Comparison of ENCODE assay signal across 8 cellular contexts in the genomic region with DNA sequence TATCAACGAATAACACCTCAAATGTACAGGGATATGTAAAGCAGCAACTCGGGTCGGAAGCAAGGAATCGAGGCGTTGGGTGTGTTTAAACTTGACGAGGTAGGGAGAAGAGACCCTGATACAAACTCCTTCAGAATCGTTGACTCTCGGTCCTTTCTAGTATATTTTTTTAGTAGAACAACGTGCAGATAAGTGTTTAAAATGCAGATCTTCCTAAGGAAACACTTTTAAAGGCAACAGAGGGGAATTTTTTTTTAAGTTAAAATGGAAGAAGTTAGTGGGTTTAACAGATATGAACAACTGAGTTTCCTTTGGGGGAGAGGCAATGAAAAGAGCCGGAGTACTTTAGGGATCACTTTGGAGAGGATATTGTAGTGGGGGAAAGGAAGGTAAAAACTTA. TPM values are rescaled to one million over a fixed set of nuclear protein-coding genes. Genes with fewer than 3 reads are reported as not detected.
DNase-seq lines count a peak whose midpoint lies in the region; ATAC-seq and TF ChIP-seq lines count a peak whose summit lies in the region.

No MANE protein-coding gene starts in this region.

- H3K79me1 ChIP-seq in trophoblast cell (ENCODE audit: low read length) = peaks cover 11% of the 10 kb centered on the region

- intact Hi-C loops in PC-3 (cut with micrococcal nuclease) = loop anchor here (2.0 to 10.0 kb wide), 2 partner anchors 658 to 846 kb away; a partner anchor contains a TSS

- no peak overlapping the region for H3K14ac ChIP-seq in trophoblast cell (ENCODE audit: low read length)

- H4K91ac ChIP-seq in trophoblast cell (ENCODE audit: low read depth, low read length) = no peak overlapping the region

- H2AFZ ChIP-seq in DND-41 (ENCODE audit: low read depth, low read length) (peak overlapping the region; percentile 96; the same call in 1 of the 2 replicates), PC-3 (ENCODE audit: low read length) (peak overlapping the region; percentile 18; the same call in 1 of the 2 replicates), trophoblast cell (ENCODE audit: insufficient read depth, low read length, poor library complexity) (no peak overlapping the region)

- no peak overlapping the region for H2AK5ac ChIP-seq in trophoblast cell (ENCODE audit: low read length)

- H3K9me3 ChIP-seq in DND-41 (ENCODE audit: insufficient read depth, low read length, severe bottlenecking) (no peaks in the 10 kb centered on the region), PC-3 (ENCODE audit: low read length) (no peaks in the 10 kb centered on the region), trophoblast cell (ENCODE audit: insufficient read depth, low read depth, low read length) (peaks cover 3% of the 10 kb centered on the region)

- no peak overlapping the region for H4K12ac ChIP-seq in trophoblast cell (ENCODE audit: low read depth, low read length)

- DNase-seq in DND-41 (no peak), PC-3 (peak; percentile 4), epithelial cell of esophagus (ENCODE audit: low read depth) (no peak), trophoblast cell (no peak), A172 (ENCODE audit: low spot score) (no peak), retina (no peak)
- DNase-seq in stimulated activated CD4-positive, alpha-beta T cell treated with anti-CD3 and anti-CD28 coated beads, Interleukin-4, amount 100 ng/mL, for 24 hours = no peak

- H3K9ac ChIP-seq in DND-41 (ENCODE audit: low read depth, low read length) (peak overlapping the region; percentile 83), PC-3 (ENCODE audit: low read length) (peak overlapping the region; percentile 96), trophoblast cell (ENCODE audit: low read length) (no peak overlapping the region)

- TF ChIP-seq CTCF in DND-41 (IDR thresholded peaks at IDR 0.05; ENCODE audit: borderline replicate concordance, extremely low read depth, low read length, poor library complexity, severe bottlenecking) = no peak
- TF ChIP-seq CTCF in PC-3 (conservative IDR thresholded peaks at IDR 0.05; ENCODE audit: low read depth, low read length) = no peak
- no peak for TF ChIP-seq CTCF in epithelial cell of esophagus (IDR thresholded peaks at IDR 0.05; ENCODE audit: insufficient read depth, low read depth, low read length, missing control alignments)

- no CpG with 5 or more reads among the region's 10 CpGs for WGBS in trophoblast cell (ENCODE audit: extremely low coverage, insufficient coverage, insufficient read length)

- peak overlapping the region; percentile 71 to 86; a peak in 3 of 4 replicates for H3K4me3 ChIP-seq in DND-41 (ENCODE audit: low read depth in 1 of 2, low read length in 2 of 2)
- H3K4me3 ChIP-seq in PC-3 (ENCODE audit: low read length) = peak overlapping the region; percentile 79
- peak overlapping the region; percentile 57 for H3K4me3 ChIP-seq in epithelial cell of esophagus (ENCODE audit: low read length)
- H3K4me3 ChIP-seq in trophoblast cell (ENCODE audit: low read depth, low read length) = no peak overlapping the region

- no peak overlapping the region for H4K8ac ChIP-seq in trophoblast cell (ENCODE audit: low read depth, low read length)

- POLR2A ChIA-PET in PC-3 (lab: Charles Lee; ENCODE audit: unreplicated experiment) = interaction anchor here (0.6 to 0.7 kb wide), 3 partner anchors 145 to 1729 kb away, joined by 3 to 4 read pairs (median 4); no protein-coding TSS in a partner anchor

- H3K79me2 ChIP-seq in DND-41 (ENCODE audit: insufficient read depth, low read length) (peaks cover 47% of the 10 kb centered on the region), PC-3 (ENCODE audit: low read length) (peaks cover 50% of the 10 kb centered on the region), trophoblast cell (ENCODE audit: control insufficient read depth, insufficient read depth, low read length, poor library complexity) (peaks cover 9% of the 10 kb centered on the region)

- H3K27me3 ChIP-seq in DND-41 (ENCODE audit: insufficient read depth, low read length, poor library complexity) (no peaks in the 10 kb centered on the region), PC-3 (ENCODE audit: low read length) (no peaks in the 10 kb centered on the region), trophoblast cell (ENCODE audit: insufficient read depth, low read length) (no peaks in the 10 kb centered on the region)

- H2BK12ac ChIP-seq in trophoblast cell (ENCODE audit: low read length) = no peak overlapping the region

- CTCF ChIA-PET in PC-3 (lab: Charles Lee) = no interaction called here

- ATAC-seq in DND-41 (ENCODE audit: insufficient read depth, low read depth) = no peak
- no peak for ATAC-seq in PC-3
- ATAC-seq in GM18870 (IDR thresholded peaks at IDR 0.05; ENCODE audit: unreplicated experiment) = no peak

- peaks cover 31% of the 10 kb centered on the region for H4K20me1 ChIP-seq in DND-41 (ENCODE audit: insufficient read depth, low read length)
- H4K20me1 ChIP-seq in PC-3 (ENCODE audit: low read length) = peaks cover 31% of the 10 kb centered on the region

- H3K4ac ChIP-seq in trophoblast cell (ENCODE audit: low read depth, low read length) = no peak overlapping the region

- H3K4me1 ChIP-seq in DND-41 (ENCODE audit: insufficient read depth, low read length) (peaks cover 63% of the 10 kb centered on the region), PC-3 (ENCODE audit: insufficient read depth, low read length) (peaks cover 38% of the 10 kb centered on the region), trophoblast cell (ENCODE audit: control insufficient read depth in 1 of 2, insufficient read depth in 2 of 2, low read length in 2 of 2) (no peaks in the 10 kb centered on the region)

- BruUV-seq in PC-3 (replicated peaks; lab: Mats Ljungman, UMichigan) = no TSS peak

- H3K36me3 ChIP-seq in DND-41 (ENCODE audit: insufficient read depth, low read length) = peaks cover 10% of the 10 kb centered on the region; the same call in 1 of the 2 replicates
- peaks cover 13% of the 10 kb centered on the region for H3K36me3 ChIP-seq in PC-3 (ENCODE audit: low read depth, low read length)
- H3K36me3 ChIP-seq in trophoblast cell (ENCODE audit: control insufficient read depth in 1 of 2, insufficient read depth in 2 of 2, low read length in 2 of 2) = peaks cover 5% of the 10 kb centered on the region in 2 experiments

- peak overlapping the region; percentile 90 for H3K4me2 ChIP-seq in DND-41 (ENCODE audit: insufficient read depth, low read length)
- H3K4me2 ChIP-seq in PC-3 (ENCODE audit: low read length) = peak overlapping the region; percentile 90
- peak overlapping the region; percentile 93 for H3K4me2 ChIP-seq in trophoblast cell (ENCODE audit: low read length)

- H3K27ac ChIP-seq in DND-41 (ENCODE audit: low read length) (peak overlapping the region; percentile 91; the same call in 1 of the 2 replicates), PC-3 (ENCODE audit: low read length) (peak overlapping the region; percentile 99), trophoblast cell (ENCODE audit: low read depth, low read length) (peak overlapping the region; percentile 97)

- no peak overlapping the region for H2BK120ac ChIP-seq in trophoblast cell (ENCODE audit: insufficient read depth, low read length, poor library complexity)

- no peaks in the 10 kb centered on the region for H3K9me2 ChIP-seq in PC-3 (replicated peaks; ENCODE audit: low read length)

- H3K18ac ChIP-seq in trophoblast cell (ENCODE audit: low read length) = no peak overlapping the region

- H2BK5ac ChIP-seq in trophoblast cell (ENCODE audit: low read depth, low read length, poor library complexity) = no peak overlapping the region

- H3F3A ChIP-seq in PC-3 (ENCODE audit: low read length, unreplicated experiment) = no peaks in the 10 kb centered on the region

- H3K23ac ChIP-seq in trophoblast cell (ENCODE audit: low read length) = no peak overlapping the region

RNA-seq across cellular contexts. Expression of a gene that starts 1.1 kb away (rescaled TPM):
- total RNA-seq in PC-3 (2014; rRNA removed) = 31.5 and 33.7 TPM in 2 replicates
- 21.2 and 23.1 TPM in 2 replicates for polyA plus RNA-seq in trophoblast cell (2013)
- total RNA-seq in A172 (2014; rRNA removed; shearing (Covaris generic)) = 30.7 and 40.6 TPM in 2 replicates
